Comparison of ENCODE assay signal across 1 cellular context in genomic region chr14:105316968-105317498, GRCh38.
TF ChIP-seq lines count a peak whose summit lies in the region.

No MANE protein-coding gene starts in this region.

TF ChIP-seq in GM12878, 131 proteins besides CTCF, POLR2A, EP300 and RAD21:
- TF ChIP-seq SREBF2 (IDR thresholded peaks at IDR 0.05; ENCODE audit: low read length) (no peak), RUNX3 (IDR thresholded peaks at IDR 0.05; ENCODE audit: low read length) (0 out of 2 replicates have a peak, but pooled peaks have one; percentile 5), RFX5 (IDR thresholded peaks at IDR 0.05; ENCODE audit: low read depth, low read length) (no peak), LARP7 (IDR thresholded peaks at IDR 0.05) (no peak)
